10 cellular contexts compared by ENCODE assay signal in genomic region chr15:82850242-82850591, GRCh38. TPM values are rescaled to one million over a fixed set of nuclear protein-coding genes. Genes with fewer than 3 reads are reported as not detected.
A peak's percentile ranks its signal among the peaks of the same experiment; 100 is the strongest.
DNase-seq lines count a peak whose midpoint lies in the region; ATAC-seq and TF ChIP-seq lines count a peak whose summit lies in the region.
"Had no signal": no experiment of that assay in that cellular context is flagged by ENCODE, and none has a peak within 500 bp of the region (broad histone marks: within the 10 kb centered on the region; RNA-seq: fewer than 3 reads in every experiment).

No MANE protein-coding gene starts in this region.

- H3K27me3 ChIP-seq in WERI-Rb-1 (ENCODE audit: insufficient read depth, low read depth, severe bottlenecking), result no peaks in the 10 kb centered on the region
- no peaks in the 10 kb centered on the region for H3K27me3 ChIP-seq in suprapubic skin
- H3K27me3 ChIP-seq: colonic mucosa had no signal

- peak; percentile 13 for ATAC-seq in activated CD8-positive, alpha-beta T cell treated with anti-CD3 and anti-CD28 coated beads, Interleukin-2, amount 10 ng/mL, durations not matched to agents 7 days and 5 days
- no peak for ATAC-seq in activated CD8-positive, alpha-beta T cell treated with anti-CD3 and anti-CD28 coated beads for 36 hours

- no peak for TF ChIP-seq CTCF in activated CD8-positive, alpha-beta T cell treated with anti-CD3 and anti-CD28 coated beads for 36 hours (IDR thresholded peaks at IDR 0.05)
- TF ChIP-seq CTCF in WERI-Rb-1 (IDR thresholded peaks at IDR 0.05; ENCODE audit: low read depth, low read length) (no peak), suprapubic skin (IDR thresholded peaks at IDR 0.05) (no peak)

- H3K4me3 ChIP-seq in WERI-Rb-1 (ENCODE audit: low read depth, low read length), result no peak overlapping the region
- H3K4me3 ChIP-seq in suprapubic skin, result no peak overlapping the region
- H3K4me3 ChIP-seq: colonic mucosa had no signal

- POLR2A ChIA-PET in activated CD8-positive, alpha-beta T cell treated with anti-CD3 and anti-CD28 coated beads, Interleukin-2, amount 10 ng/mL, durations not matched to agents 7 days and 5 days (lab: Charles Lee), result interaction anchor here (0.7 kb wide), 1 partner anchor 12 kb away, joined by 4 read pairs; no protein-coding TSS in a partner anchor
- POLR2A ChIA-PET in activated CD8-positive, alpha-beta T cell treated with anti-CD3 and anti-CD28 coated beads for 36 hours (lab: Charles Lee), result no interaction called here

- H3K27me3 Mint-ChIP-seq in activated CD8-positive, alpha-beta T cell treated with anti-CD3 and anti-CD28 coated beads, Interleukin-2, amount 10 ng/mL, durations not matched to agents 7 days and 5 days (ENCODE audit: low read depth), result no peaks in the 10 kb centered on the region
- H3K27me3 Mint-ChIP-seq in activated CD8-positive, alpha-beta T cell treated with anti-CD3 and anti-CD28 coated beads for 36 hours, result no peaks in the 10 kb centered on the region

- no peak for TF ChIP-seq POLR2A in suprapubic skin (IDR thresholded peaks at IDR 0.05)

- H3K9me3 ChIP-seq in WERI-Rb-1 (ENCODE audit: severe bottlenecking) (no peaks in the 10 kb centered on the region), suprapubic skin (no peaks in the 10 kb centered on the region)
- H3K9me3 ChIP-seq: colonic mucosa, thoracic aorta had no signal

- DNase-seq in activated CD8-positive, alpha-beta T cell treated with anti-CD3 and anti-CD28 coated beads, Interleukin-2, amount 10 ng/mL, durations not matched to agents 7 days and 5 days, result no peak
- no peak for DNase-seq in activated CD8-positive, alpha-beta T cell treated with anti-CD3 and anti-CD28 coated beads for 36 hours
- DNase-seq in WERI-Rb-1 (peak; percentile 76), islet precursor cell (peak; percentile 79), suprapubic skin (ENCODE audit: low spot score in 2 of 2) (peak in 1 of 2 donors; percentile 4), ACHN (no peak), globus pallidus (ENCODE audit: low spot score) (no peak), OCI-M2 (lab: John Stamatoyannopoulos, UW; ENCODE audit: unreplicated experiment) (no peak)

- no peaks in the 10 kb centered on the region for H3K9me3 Mint-ChIP-seq in activated CD8-positive, alpha-beta T cell treated with anti-CD3 and anti-CD28 coated beads, Interleukin-2, amount 10 ng/mL, durations not matched to agents 7 days and 5 days (ENCODE audit: insufficient read depth)
- H3K9me3 Mint-ChIP-seq in activated CD8-positive, alpha-beta T cell treated with anti-CD3 and anti-CD28 coated beads for 36 hours, result no peaks in the 10 kb centered on the region

- peaks cover 15% of the 10 kb centered on the region for H3K4me1 ChIP-seq in suprapubic skin
- H3K4me1 ChIP-seq: colonic mucosa had no signal

- intact Hi-C loops in activated CD8-positive, alpha-beta T cell treated with anti-CD3 and anti-CD28 coated beads for 36 hours (cut with micrococcal nuclease), result no loop called here

- 84% methylated on average over 2 of the region's 3 CpGs for WGBS in suprapubic skin

- H3K4me3 Mint-ChIP-seq in activated CD8-positive, alpha-beta T cell treated with anti-CD3 and anti-CD28 coated beads, Interleukin-2, amount 10 ng/mL, durations not matched to agents 7 days and 5 days, result no peak overlapping the region
- H3K4me3 Mint-ChIP-seq in activated CD8-positive, alpha-beta T cell treated with anti-CD3 and anti-CD28 coated beads for 36 hours, result no peak overlapping the region

- H3K4me1 Mint-ChIP-seq in activated CD8-positive, alpha-beta T cell treated with anti-CD3 and anti-CD28 coated beads, Interleukin-2, amount 10 ng/mL, durations not matched to agents 7 days and 5 days (ENCODE audit: low read depth), result peaks cover 25% of the 10 kb centered on the region
- peaks cover 11% of the 10 kb centered on the region for H3K4me1 Mint-ChIP-seq in activated CD8-positive, alpha-beta T cell treated with anti-CD3 and anti-CD28 coated beads for 36 hours (ENCODE audit: low read depth)

- H3K27ac ChIP-seq in WERI-Rb-1 (peak overlapping the region; percentile 94), suprapubic skin (peak overlapping the region; percentile 43)
- H3K27ac ChIP-seq: colonic mucosa, thoracic aorta had no signal

- H3K36me3 ChIP-seq in WERI-Rb-1 (peaks cover 16% of the 10 kb centered on the region), suprapubic skin (no peaks in the 10 kb centered on the region)
- H3K36me3 ChIP-seq: colonic mucosa, thoracic aorta had no signal

- TF ChIP-seq EP300 in suprapubic skin (IDR thresholded peaks at IDR 0.05), result no peak

- no peak overlapping the region for H3K27ac Mint-ChIP-seq in activated CD8-positive, alpha-beta T cell treated with anti-CD3 and anti-CD28 coated beads, Interleukin-2, amount 10 ng/mL, durations not matched to agents 7 days and 5 days
- no peak overlapping the region for H3K27ac Mint-ChIP-seq in activated CD8-positive, alpha-beta T cell treated with anti-CD3 and anti-CD28 coated beads for 36 hours

- in situ Hi-C loops in ACHN (cut with HindIII; ENCODE audit: low pct_ligation_motif_present, low pct_unique_long_range_greater_than_20kb, low sequenced_read_pairs), result no loop called here

- CTCF ChIA-PET in activated CD8-positive, alpha-beta T cell treated with anti-CD3 and anti-CD28 coated beads, Interleukin-2, amount 10 ng/mL, durations not matched to agents 7 days and 5 days (lab: Charles Lee), result interaction anchor here (0.7 to 4.0 kb wide), 19 partner anchors 8 to 324 kb away, joined by 3 to 46 read pairs (median 6); partner anchors contain the start of gene RAMAC
- CTCF ChIA-PET in activated CD8-positive, alpha-beta T cell treated with anti-CD3 and anti-CD28 coated beads for 36 hours (lab: Charles Lee), result interaction anchor here (1.0 to 6.4 kb wide), 11 partner anchors 11 to 196 kb away, joined by 3 to 43 read pairs (median 5); partner anchors contain the start of gene RAMAC

- H3K36me3 Mint-ChIP-seq in activated CD8-positive, alpha-beta T cell treated with anti-CD3 and anti-CD28 coated beads, Interleukin-2, amount 10 ng/mL, durations not matched to agents 7 days and 5 days (ENCODE audit: low read depth), result no peaks in the 10 kb centered on the region
- no peaks in the 10 kb centered on the region for H3K36me3 Mint-ChIP-seq in activated CD8-positive, alpha-beta T cell treated with anti-CD3 and anti-CD28 coated beads for 36 hours (ENCODE audit: low read depth)

RNA-seq across cellular contexts. Expression of gene WHAMM, which starts 40.8 kb away (rescaled TPM):
- 10 to 100 TPM; 11.2 to 12.5 TPM for total RNA-seq in activated CD8-positive, alpha-beta T cell treated with anti-CD3 and anti-CD28 coated beads, Interleukin-2, amount 10 ng/mL, durations not matched to agents 7 days and 5 days
- total RNA-seq in activated CD8-positive, alpha-beta T cell treated with anti-CD3 and anti-CD28 coated beads for 36 hours, result 1 to 10 TPM; 5.8 to 6.1 TPM
- total RNA-seq in suprapubic skin, result 10 to 100 TPM in 3 of 4 donors, 1 to 10 TPM in 1; 8.1 to 15.9 (median 10.4) TPM

RNA-seq across cellular contexts. Expression of gene FSD2, which starts 44.3 kb away (rescaled TPM):
- not detected for total RNA-seq in activated CD8-positive, alpha-beta T cell treated with anti-CD3 and anti-CD28 coated beads, Interleukin-2, amount 10 ng/mL, durations not matched to agents 7 days and 5 days
- not detected for total RNA-seq in activated CD8-positive, alpha-beta T cell treated with anti-CD3 and anti-CD28 coated beads for 36 hours
- under 1 TPM in 1 of 4 donors, not detected in 3; 0.40 TPM for total RNA-seq in suprapubic skin
- total RNA-seq: colonic mucosa, thoracic aorta had no signal

Comparison
In these comparisons a context has a peak if more than half of its experiments do, and no peak if none do; other contexts are left out.
1. DNase-seq: peak in WERI-Rb-1 (single experiment) and islet precursor cell (single experiment); none in activated CD8-positive, alpha-beta T cell treated with anti-CD3 and anti-CD28 coated beads, Interleukin-2, amount 10 ng/mL, durations not matched to agents 7 days and 5 days (single experiment), activated CD8-positive, alpha-beta T cell treated with anti-CD3 and anti-CD28 coated beads for 36 hours (single experiment), ACHN (single experiment), globus pallidus (single experiment) and OCI-M2 (single experiment).